16 cellular contexts compared by ENCODE assay signal in genomic region chr9:124384849-124385248, GRCh38. TPM values are rescaled to one million over a fixed set of nuclear protein-coding genes. Genes with fewer than 3 reads are reported as not detected.
DNase-seq lines count a peak whose midpoint lies in the region; ATAC-seq and TF ChIP-seq lines count a peak whose summit lies in the region.
"Had no signal": no experiment of that assay in that cellular context is flagged by ENCODE, and none has a peak within 500 bp of the region (broad histone marks: within the 10 kb centered on the region; RNA-seq: fewer than 3 reads in every experiment).

No MANE protein-coding gene starts in this region.

- peaks cover 29% of the 10 kb centered on the region for H3K36me3 Mint-ChIP-seq in osteocyte (ENCODE audit: unreplicated experiment)

- H3K4me1 Mint-ChIP-seq in osteocyte (ENCODE audit: unreplicated experiment), result peaks cover 13% of the 10 kb centered on the region

- H3K27me3 Mint-ChIP-seq in osteocyte (ENCODE audit: unreplicated experiment), result no peaks in the 10 kb centered on the region
- H3K27me3 Mint-ChIP-seq: T-cell had no signal

- no peak for ATAC-seq in HG03159 (IDR thresholded peaks at IDR 0.05; ENCODE audit: unreplicated experiment)
- ATAC-seq: T-cell had no signal

- peak; percentile 56 for DNase-seq in NCI-H510A treated with DMSO at 0.1 percent for 48 hours (lab: John Stamatoyannopoulos, UW)
- DNase-seq in NCI-H510A (lab: John Stamatoyannopoulos, UW), result no peak
- DNase-seq in NCI-H1105 (lab: John Stamatoyannopoulos, UW), result peak; percentile 8
- no peak for DNase-seq in osteocyte (ENCODE audit: extremely low spot score, unreplicated experiment)
- DNase-seq in UCSD-AML1 (lab: John Stamatoyannopoulos, UW; ENCODE audit: unreplicated experiment), result no peak
- DNase-seq: DMS 273 treated with DMSO at 0.1 percent for 48 hours, HFFc6, MM.1S, NCI-H2107, NCI-H748 treated with DMSO at 0.1 percent for 48 hours, PC-9, T-cell had no signal

- peak overlapping the region; percentile 3 for H3K27ac Mint-ChIP-seq in osteocyte (ENCODE audit: unreplicated experiment)
- H3K27ac Mint-ChIP-seq: HFFc6, T-cell had no signal

- H3K4me3 Mint-ChIP-seq in osteocyte (ENCODE audit: unreplicated experiment), result no peak overlapping the region
- H3K4me3 Mint-ChIP-seq: HFFc6, T-cell had no signal

- H3K27ac ChIP-seq in VCaP, result peak overlapping the region; percentile 54
- H3K27ac ChIP-seq: C4-2B, PC-9, SK-N-MC had no signal

- no peaks in the 10 kb centered on the region for H3K9me3 Mint-ChIP-seq in osteocyte (ENCODE audit: unreplicated experiment)
- H3K9me3 Mint-ChIP-seq: HFFc6, T-cell had no signal

- no peak for TF ChIP-seq CTCF in VCaP (conservative IDR thresholded peaks at IDR 0.05)
- TF ChIP-seq CTCF in osteocyte (IDR thresholded peaks at IDR 0.05), result no peak

RNA-seq across cellular contexts. Expression of gene PSMB7, which starts 30.4 kb away (rescaled TPM):
- total RNA-seq in osteocyte, result 140 and 151 TPM in 2 replicates

Comparison
In these comparisons a context has a peak if more than half of its experiments do, and no peak if none do; other contexts are left out.
1. DNase-seq: peak in NCI-H510A treated with DMSO at 0.1 percent for 48 hours (single experiment) and NCI-H1105 (single experiment); none in NCI-H510A (single experiment), osteocyte (single experiment) and UCSD-AML1 (single experiment).